11 cellular contexts compared by ENCODE assay signal in the genomic region with DNA sequence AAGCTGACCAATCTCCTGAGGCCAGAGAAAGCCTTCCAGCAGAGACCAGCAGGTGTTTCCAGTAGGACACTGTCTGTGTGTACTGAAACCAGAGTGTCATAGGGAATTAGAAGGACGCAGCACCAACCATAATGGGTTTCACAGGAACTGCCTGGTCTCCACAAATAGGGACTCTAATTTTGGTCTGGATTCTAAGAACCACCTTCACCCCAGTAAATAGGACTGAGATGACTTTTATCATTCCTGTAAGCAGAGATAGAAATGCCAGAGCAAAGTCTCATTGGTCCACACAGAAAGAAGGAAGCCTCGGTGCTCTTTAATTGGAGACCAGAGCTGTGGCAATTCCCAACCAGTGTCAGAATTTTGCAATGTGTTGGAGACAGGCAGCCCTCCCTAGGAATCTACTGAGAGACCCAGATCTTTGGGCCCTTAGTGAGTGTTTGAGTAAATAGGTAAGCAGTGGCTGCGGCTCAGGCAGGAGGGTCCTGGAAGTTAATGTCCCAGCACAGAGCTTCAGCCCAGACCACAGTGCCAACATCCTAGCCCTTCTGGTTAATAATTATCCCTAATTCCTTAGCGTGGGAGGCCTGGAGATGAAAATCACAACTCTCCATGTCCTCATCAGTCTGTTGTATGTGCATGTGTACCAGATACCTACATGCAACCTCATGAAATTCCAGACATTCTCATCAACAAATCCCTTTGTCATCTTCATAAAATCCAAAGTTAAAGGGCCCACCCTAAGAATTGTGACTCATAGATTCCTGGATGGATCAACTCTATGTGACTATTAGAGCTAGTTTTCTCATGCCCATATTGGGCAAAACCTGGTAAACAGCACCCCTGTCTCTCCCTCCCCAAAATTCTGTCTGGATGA.
A peak's percentile ranks its signal among the peaks of the same experiment; 100 is the strongest.
DNase-seq lines count a peak whose midpoint lies in the region; ATAC-seq, FAIRE-seq and TF ChIP-seq lines count a peak whose summit lies in the region.
"Had no signal": no experiment of that assay in that cellular context is flagged by ENCODE, and none has a peak within 500 bp of the region (broad histone marks: within the 10 kb centered on the region; RNA-seq: fewer than 3 reads in every experiment).

No MANE protein-coding gene starts in this region.

- TF ChIP-seq POLR2A in tibial nerve (IDR thresholded peaks at IDR 0.05): no peak

- H3K36me3 ChIP-seq in bronchial epithelial cell (ENCODE audit: control insufficient read depth, insufficient read depth, low read length) (no peaks in the 10 kb centered on the region), tibial nerve (no peaks in the 10 kb centered on the region)

- no peak for TF ChIP-seq CTCF in AG09319 (IDR thresholded peaks at IDR 0.05; ENCODE audit: low read depth, low read length)
- no peak for TF ChIP-seq CTCF in bronchial epithelial cell (IDR thresholded peaks at IDR 0.05; ENCODE audit: insufficient read depth, low read length, severe bottlenecking)
- no peak for TF ChIP-seq CTCF in tibial nerve (IDR thresholded peaks at IDR 0.05)

- no peaks in the 10 kb centered on the region for H3K36me3 Mint-ChIP-seq in stimulated activated effector memory CD8-positive, alpha-beta T cell treated with anti-CD3 and anti-CD28 coated beads, Interleukin-12 subunit alpha, Interleukin-12 subunit beta, amount 100 ng/mL, for 72 hours
- H3K36me3 Mint-ChIP-seq: activated naive CD8-positive, alpha-beta T cell had no signal

- no peak overlapping the region for H3K4me3 Mint-ChIP-seq in stimulated activated effector memory CD8-positive, alpha-beta T cell treated with anti-CD3 and anti-CD28 coated beads, Interleukin-12 subunit alpha, Interleukin-12 subunit beta, amount 100 ng/mL, for 72 hours
- H3K4me3 Mint-ChIP-seq: activated naive CD8-positive, alpha-beta T cell had no signal

- no peaks in the 10 kb centered on the region for H3K27me3 ChIP-seq in bronchial epithelial cell (ENCODE audit: control insufficient read depth, insufficient read depth, low read length)
- H3K27me3 ChIP-seq in tibial nerve: no peaks in the 10 kb centered on the region

- H3K4me1 Mint-ChIP-seq in stimulated activated effector memory CD8-positive, alpha-beta T cell treated with anti-CD3 and anti-CD28 coated beads, Interleukin-12 subunit alpha, Interleukin-12 subunit beta, amount 100 ng/mL, for 72 hours: peaks cover 8% of the 10 kb centered on the region

- no peak overlapping the region for H3K27ac ChIP-seq in tibial nerve

- TF ChIP-seq EP300 in tibial nerve (IDR thresholded peaks at IDR 0.05): no peak

- no peak overlapping the region for H3K27ac Mint-ChIP-seq in stimulated activated effector memory CD8-positive, alpha-beta T cell treated with anti-CD3 and anti-CD28 coated beads, Interleukin-12 subunit alpha, Interleukin-12 subunit beta, amount 100 ng/mL, for 72 hours
- H3K27ac Mint-ChIP-seq: activated naive CD8-positive, alpha-beta T cell had no signal

- FAIRE-seq in HTR-8/SVneo (lab: Jason Lieb, UNC) (peak; percentile 59), bronchial epithelial cell (lab: Jason Lieb, UNC) (no peak)

- ATAC-seq in left lobe of liver: peak; percentile 82
- ATAC-seq in stimulated activated effector memory CD8-positive, alpha-beta T cell treated with anti-CD3 and anti-CD28 coated beads, Interleukin-12 subunit alpha, Interleukin-12 subunit beta, amount 100 ng/mL, for 72 hours: no peak
- ATAC-seq in GM18907 (IDR thresholded peaks at IDR 0.05; ENCODE audit: unreplicated experiment): no peak

- DNase-seq in AG09319 (ENCODE audit: extremely low read depth, low read depth) (peak; percentile 31), HTR-8/SVneo (ENCODE audit: insufficient read length, low spot score) (peak; percentile 69), bronchial epithelial cell (ENCODE audit: low read depth) (peak; percentile 95), left lobe of liver (ENCODE audit: low spot score) (no peak), tibial nerve (ENCODE audit: low spot score in 2 of 2) (no peak)
- DNase-seq in stimulated activated CD4-positive, alpha-beta T cell treated with anti-CD3 and anti-CD28 coated beads, Interleukin-15, amount 100 ng/mL, for 24 hours: no peak
- no peak for DNase-seq in stimulated activated effector memory CD8-positive, alpha-beta T cell treated with anti-CD3 and anti-CD28 coated beads, Interleukin-12 subunit alpha, Interleukin-12 subunit beta, amount 100 ng/mL, for 72 hours (ENCODE audit: low spot score in 2 of 2)
- DNase-seq: retina, T-helper 1 cell had no signal

- no peaks in the 10 kb centered on the region for H3K9me3 Mint-ChIP-seq in stimulated activated effector memory CD8-positive, alpha-beta T cell treated with anti-CD3 and anti-CD28 coated beads, Interleukin-12 subunit alpha, Interleukin-12 subunit beta, amount 100 ng/mL, for 72 hours

- H3K9me3 ChIP-seq in tibial nerve: no peaks in the 10 kb centered on the region

- H3K4me1 ChIP-seq in tibial nerve: no peaks in the 10 kb centered on the region

- H3K4me3 ChIP-seq in bronchial epithelial cell (ENCODE audit: low read depth, low read length) (no peak overlapping the region), tibial nerve (no peak overlapping the region)

- 71 to 89% methylated on average over 4 of the region's 4 CpGs for WGBS in tibial nerve, 2 donors

Comparison
In these comparisons a context has a peak if more than half of its experiments do, and no peak if none do; other contexts are left out.
1. DNase-seq: peak in AG09319 (single experiment), HTR-8/SVneo (single experiment) and bronchial epithelial cell (single experiment); none in left lobe of liver (single experiment), tibial nerve (0 of 2), stimulated activated CD4-positive, alpha-beta T cell treated with anti-CD3 and anti-CD28 coated beads, Interleukin-15, amount 100 ng/mL, for 24 hours (single experiment) and stimulated activated effector memory CD8-positive, alpha-beta T cell treated with anti-CD3 and anti-CD28 coated beads, Interleukin-12 subunit alpha, Interleukin-12 subunit beta, amount 100 ng/mL, for 72 hours (0 of 2).